30 cellular contexts compared by ENCODE assay signal in the genomic region with DNA sequence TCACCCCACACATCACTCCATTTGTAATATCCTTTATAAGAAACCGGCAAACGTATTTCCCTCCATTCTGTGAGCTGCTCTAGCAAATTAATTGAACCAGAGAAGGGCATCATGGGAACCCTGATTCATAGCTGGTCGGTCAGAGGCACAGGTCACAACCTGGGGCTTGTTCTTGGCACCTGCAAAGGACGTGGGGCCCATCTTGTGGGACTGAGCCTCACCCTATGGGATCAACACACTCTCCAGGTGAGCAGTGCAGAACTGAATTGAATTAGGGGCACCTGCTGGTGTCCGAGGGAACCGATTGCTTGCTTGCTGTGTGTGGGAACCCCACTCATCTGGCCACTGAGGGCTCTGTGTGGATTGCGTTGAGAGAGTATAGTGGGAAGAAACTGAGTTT.
"Had no signal": no experiment of that assay in that cellular context is flagged by ENCODE, and none has a peak within 500 bp of the region (broad histone marks: within the 10 kb centered on the region; RNA-seq: fewer than 3 reads in every experiment).

No MANE protein-coding gene starts in this region.

- DNase-seq: activated CD4-positive, alpha-beta memory T cell treated with anti-CD3 and anti-CD28 coated beads, Interleukin-2, amount 10 ng/mL, durations not matched to agents 7 days and 5 days; activated CD4-positive, alpha-beta T cell treated with anti-CD3 and anti-CD28 coated beads for 1 hour; activated CD4-positive, alpha-beta T cell treated with anti-CD3 and anti-CD28 coated beads for 4 hours; activated CD4-positive, alpha-beta T cell treated with anti-CD3 and anti-CD28 coated beads, Interleukin-2, amount 10 ng/mL, durations not matched to agents 7 days and 5 days; activated CD4-positive, alpha-beta T cell treated with anti-CD3 and anti-CD28 coated beads, Interleukin-2, amount 50 U/mL, for 4 hours; activated CD8-positive, alpha-beta memory T cell treated with anti-CD3 and anti-CD28 coated beads, Interleukin-2, amount 50 U/mL, for 48 hours; activated effector memory CD4-positive, alpha-beta T cell treated with Interleukin-2 at 50 U/mL for 16 hours; activated gamma-delta T cell treated with Interleukin-2 at 50 U/mL for 16 hours; activated naive CD4-positive, alpha-beta T cell treated with anti-CD3 and anti-CD28 coated beads, Interleukin-2, amount 50 U/mL, for 16 hours; activated naive CD4-positive, alpha-beta T cell treated with Interleukin-2 at 50 U/mL for 16 hours; activated T-cell treated with anti-CD3 and anti-CD28 coated beads for 4 hours; activated T-cell treated with anti-CD3 and anti-CD28 coated beads, Interleukin-2, amount 50 U/mL, for 4 hours; amniotic stem cell; anterior cingulate cortex; brain microvascular endothelial cell; colonic mucosa; effector CD8-positive, alpha-beta T cell; esophagus squamous epithelium; foreskin melanocyte; T-helper 1 cell; T-helper 17 cell; T1000 had no signal

- H3K27me3 Mint-ChIP-seq: activated CD4-positive, alpha-beta memory T cell treated with anti-CD3 and anti-CD28 coated beads, Interleukin-2, amount 10 ng/mL, durations not matched to agents 7 days and 5 days; activated CD4-positive, alpha-beta T cell treated with anti-CD3 and anti-CD28 coated beads, Interleukin-2, amount 10 ng/mL, durations not matched to agents 7 days and 5 days; activated naive CD8-positive, alpha-beta T cell had no signal

- H3K27ac ChIP-seq: brain microvascular endothelial cell, colonic mucosa, epithelial cell of prostate, esophagus squamous epithelium, gastroesophageal sphincter had no signal

- H3K27me3 ChIP-seq: brain microvascular endothelial cell, colonic mucosa, esophagus squamous epithelium, gastroesophageal sphincter had no signal

- H3K4me1 Mint-ChIP-seq: activated CD4-positive, alpha-beta memory T cell treated with anti-CD3 and anti-CD28 coated beads, Interleukin-2, amount 10 ng/mL, durations not matched to agents 7 days and 5 days; activated CD4-positive, alpha-beta T cell treated with anti-CD3 and anti-CD28 coated beads, Interleukin-2, amount 10 ng/mL, durations not matched to agents 7 days and 5 days; activated T-helper 17 cell treated with anti-CD3 and anti-CD28 coated beads, Interleukin-2, amount 50 U/mL, for 72 hours; T-helper 17 cell had no signal

- H3K4me3 Mint-ChIP-seq: activated CD4-positive, alpha-beta memory T cell treated with anti-CD3 and anti-CD28 coated beads, Interleukin-2, amount 10 ng/mL, durations not matched to agents 7 days and 5 days; activated CD4-positive, alpha-beta T cell treated with anti-CD3 and anti-CD28 coated beads, Interleukin-2, amount 10 ng/mL, durations not matched to agents 7 days and 5 days; activated naive CD8-positive, alpha-beta T cell; activated T-cell treated with anti-CD3 and anti-CD28 coated beads, Interleukin-2, amount 50 U/mL, for 4 hours; activated T-helper 17 cell treated with anti-CD3 and anti-CD28 coated beads, Interleukin-2, amount 50 U/mL, for 72 hours; T-helper 17 cell; T-helper 2 cell treated with Interferon-gamma antibody and Interleukin-4, amounts not matched to agents 5 μg/mL and 100 μg/mL, for 36 hours had no signal

- H3K9me3 ChIP-seq: colonic mucosa, esophagus squamous epithelium had no signal

- H3K36me3 Mint-ChIP-seq: activated naive CD8-positive, alpha-beta T cell had no signal

- ATAC-seq: activated T-cell treated with anti-CD3 and anti-CD28 coated beads, Interleukin-2, amount 50 U/mL, for 4 hours; activated T-helper 17 cell treated with anti-CD3 and anti-CD28 coated beads, Interleukin-2, amount 50 U/mL, for 72 hours; gastroesophageal sphincter; T-helper 17 cell had no signal

- H3K27ac Mint-ChIP-seq: activated CD4-positive, alpha-beta memory T cell treated with anti-CD3 and anti-CD28 coated beads, Interleukin-2, amount 10 ng/mL, durations not matched to agents 7 days and 5 days; activated CD4-positive, alpha-beta T cell treated with anti-CD3 and anti-CD28 coated beads, Interleukin-2, amount 10 ng/mL, durations not matched to agents 7 days and 5 days; activated naive CD8-positive, alpha-beta T cell; activated T-helper 17 cell treated with anti-CD3 and anti-CD28 coated beads, Interleukin-2, amount 50 U/mL, for 72 hours; T-helper 17 cell; T-helper 2 cell treated with Interferon-gamma antibody and Interleukin-4, amounts not matched to agents 5 μg/mL and 100 μg/mL, for 36 hours had no signal

- FAIRE-seq: astrocyte, endometrium, endothelial cell of umbilical vein had no signal

- H3K36me3 ChIP-seq: brain microvascular endothelial cell, colonic mucosa, esophagus squamous epithelium, gastroesophageal sphincter had no signal

- H3K9me3 Mint-ChIP-seq: activated CD4-positive, alpha-beta memory T cell treated with anti-CD3 and anti-CD28 coated beads, Interleukin-2, amount 10 ng/mL, durations not matched to agents 7 days and 5 days; activated CD4-positive, alpha-beta T cell treated with anti-CD3 and anti-CD28 coated beads, Interleukin-2, amount 10 ng/mL, durations not matched to agents 7 days and 5 days; activated T-cell treated with anti-CD3 and anti-CD28 coated beads, Interleukin-2, amount 50 U/mL, for 4 hours; activated T-helper 17 cell treated with anti-CD3 and anti-CD28 coated beads, Interleukin-2, amount 50 U/mL, for 72 hours; T-helper 2 cell treated with Interferon-gamma antibody and Interleukin-4, amounts not matched to agents 5 μg/mL and 100 μg/mL, for 36 hours had no signal

- H3K4me1 ChIP-seq: colonic mucosa, esophagus squamous epithelium, gastroesophageal sphincter had no signal

- H3K4me3 ChIP-seq: colonic mucosa, esophagus squamous epithelium, gastroesophageal sphincter had no signal
